Comparison of ENCODE assay signal across 1 cellular context in genomic region chr10:5019770-5020612, GRCh38.
A peak's percentile ranks its signal among the peaks of the same experiment; 100 is the strongest.
TF ChIP-seq lines count a peak whose summit lies in the region.

No MANE protein-coding gene starts in this region.

TF ChIP-seq in A549, 52 proteins besides CTCF, POLR2A, EP300 and RAD21 (continued from another document):
- TF ChIP-seq ATOH8 (CRISPR knock-in tag; IDR thresholded peaks at IDR 0.05; ENCODE audit: low read depth) (peak; percentile 74), EHF (CRISPR knock-in tag; IDR thresholded peaks at IDR 0.05) (peak; percentile 7; the same call in 1 of the 2 replicates), MAFK (IDR thresholded peaks at IDR 0.05; ENCODE audit: partially characterized antibody) (peak; percentile 99)
